24 cellular contexts compared by ENCODE assay signal in genomic region chr7:98674461-98674860, GRCh38. TPM values are rescaled to one million over a fixed set of nuclear protein-coding genes. Genes with fewer than 3 reads are reported as not detected.
"Had no signal": no experiment of that assay in that cellular context is flagged by ENCODE, and none has a peak within 500 bp of the region (broad histone marks: within the 10 kb centered on the region; RNA-seq: fewer than 3 reads in every experiment).

No MANE protein-coding gene starts in this region.

- DNase-seq: colonic mucosa; effector CD8-positive, alpha-beta T cell; endodermal cell; foreskin fibroblast; gastrocnemius medialis; head of caudate nucleus; left ventricle myocardium superior; lower lobe of right lung; natural killer cell; psoas muscle; right cardiac atrium; sigmoid colon; stimulated activated CD4-positive, alpha-beta T cell treated with anti-CD3 and anti-CD28 coated beads, Interleukin-2, amount 100 ng/mL, for 24 hours; stimulated activated CD4-positive, alpha-beta T cell treated with anti-CD3 and anti-CD28 coated beads, Interleukin-4, amount 100 ng/mL, for 24 hours; stimulated activated naive CD4-positive, alpha-beta T cell treated with Interleukin-2 at 50 U/mL for 16 hours; stomach; thyroid gland; trophoblast cell had no signal

- H3K27me3 ChIP-seq: colonic mucosa, gastrocnemius medialis, neutrophil, thyroid gland had no signal

- H3K79me2 ChIP-seq: parathyroid adenoma had no signal

- H3K4me1 ChIP-seq: colonic mucosa, gastrocnemius medialis, lower lobe of right lung, parathyroid adenoma, psoas muscle, sigmoid colon, stomach, thyroid gland had no signal

- H3K9me3 ChIP-seq: colonic mucosa, gastrocnemius medialis, lower lobe of right lung, neutrophil, thyroid gland had no signal

- ATAC-seq: esophagus mucosa; gastrocnemius medialis; left ventricle myocardium superior; lower lobe of right lung; natural killer cell; psoas muscle; right cardiac atrium; stimulated activated effector memory CD8-positive, alpha-beta T cell treated with anti-CD3 and anti-CD28 coated beads, Interleukin-12 subunit alpha, Interleukin-12 subunit beta, amount 100 ng/mL, for 72 hours had no signal

- H3K27ac ChIP-seq: colonic mucosa, epithelial cell of prostate, gastrocnemius medialis, lower lobe of right lung, neutrophil, parathyroid adenoma, psoas muscle, sigmoid colon, stomach, thyroid gland had no signal

- H3K9ac ChIP-seq: parathyroid adenoma had no signal

- FAIRE-seq: keratinocyte had no signal

- H3K4me3 ChIP-seq: colonic mucosa, gastrocnemius medialis, lower lobe of right lung, psoas muscle, sigmoid colon, stomach, thyroid gland had no signal

- H3K36me3 ChIP-seq: colonic mucosa, gastrocnemius medialis, lower lobe of right lung, neutrophil, sigmoid colon, stomach, thyroid gland had no signal

- H2AFZ ChIP-seq: parathyroid adenoma had no signal

RNA-seq across cellular contexts. Expression of gene NPTX2, which starts 57.4 kb away (rescaled TPM):
- polyA plus RNA-seq: keratinocyte had no signal
